8 cellular contexts compared by ENCODE assay signal in the genomic region with DNA sequence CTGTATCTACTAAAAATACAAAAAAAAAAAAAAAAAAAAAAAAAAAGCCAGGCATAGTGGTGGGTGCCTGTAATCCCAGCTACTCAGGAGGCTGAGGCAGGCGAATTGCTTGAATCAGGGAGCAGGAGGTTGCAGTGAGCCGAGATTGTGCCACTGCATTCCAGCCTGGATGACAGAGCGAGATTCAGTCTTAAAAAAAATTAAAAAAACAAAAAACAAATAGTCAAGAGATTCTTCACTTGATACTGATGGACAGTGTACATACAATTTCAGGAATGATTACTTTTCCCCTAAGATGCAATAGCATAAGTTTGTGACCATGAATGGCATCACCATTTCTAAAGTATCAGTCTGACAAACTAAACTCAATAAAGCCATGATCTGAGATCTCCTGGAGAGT.
DNase-seq lines count a peak whose midpoint lies in the region; ATAC-seq and TF ChIP-seq lines count a peak whose summit lies in the region.
"Not testable (repeated sequence)": the region's sequence is repeated elsewhere in the genome, so short reads cannot be mapped to it uniquely, and the experiment has no call there.

No MANE protein-coding gene starts in this region.

- DNase-seq in EL (peak; percentile 35), brain microvascular endothelial cell (peak; percentile 48)
- DNase-seq in IMR-90; SJSA1 (ENCODE audit: low read depth in 1 of 2, low spot score in 2 of 2); osteocyte (ENCODE audit: extremely low spot score, unreplicated experiment); spleen: not testable (repeated sequence)

- H4K8ac ChIP-seq in IMR-90 (ENCODE audit: low read depth in 2 of 2, low read length in 2 of 2), result peak overlapping the region in 1 of 2 experiments; percentile 6; a peak in 1 of 4 replicates

- H4K20me1 ChIP-seq in IMR-90 (ENCODE audit: insufficient read depth, low read length), result not testable (repeated sequence)

- not testable (repeated sequence) for H4K91ac ChIP-seq in IMR-90 (ENCODE audit: insufficient read depth, low read depth, low read length)

- H2AK5ac ChIP-seq in IMR-90 (ENCODE audit: low read depth, low read length), result not testable (repeated sequence)

- peak overlapping the region; percentile 57 for H2AFZ ChIP-seq in ACC112 (ENCODE audit: low read length, unreplicated experiment)
- H2AFZ ChIP-seq in IMR-90 (replicated peaks; ENCODE audit: low read length, poor library complexity), result not testable (repeated sequence)

- not testable (repeated sequence) for H2BK15ac ChIP-seq in IMR-90 (ENCODE audit: low read depth, low read length)

- H3K23ac ChIP-seq in IMR-90 (ENCODE audit: low read depth, low read length), result not testable (repeated sequence)

- WGBS in IMR-90 (ENCODE audit: extremely low coverage in 2 of 2, insufficient read length in 1 of 2), 2 experiments, result no CpG with 5 or more reads among the region's 3 CpGs
- 93 to 98% (median 96%) methylated on average over 3 of the region's 3 CpGs for WGBS in spleen, 5 donors

- not testable (repeated sequence) for H3K27me3 ChIP-seq in ACC112 (ENCODE audit: insufficient read depth, low read length); IMR-90 (ENCODE audit: control insufficient read depth, insufficient read depth, low read length); SJSA1 (replicated peaks); brain microvascular endothelial cell (replicated peaks); neutrophil; spleen (replicated peaks in 1 of 7)

- H3K4me2 ChIP-seq in IMR-90 (ENCODE audit: low read depth, low read length), result not testable (repeated sequence)

- H3K9me3 ChIP-seq in IMR-90 (ENCODE audit: control insufficient read depth, insufficient read depth, low read length); SJSA1 (replicated peaks); neutrophil; spleen: not testable (repeated sequence)

- H3K9ac ChIP-seq in IMR-90 (ENCODE audit: low read depth, low read length), result not testable (repeated sequence)

- H3K36me3 Mint-ChIP-seq in osteocyte (ENCODE audit: unreplicated experiment), result not testable (repeated sequence)

- peaks cover 18% of the 10 kb centered on the region for H3K4me1 Mint-ChIP-seq in osteocyte (ENCODE audit: unreplicated experiment)

- H3K27ac ChIP-seq in ACC112 (ENCODE audit: low read depth, low read length); IMR-90 (ENCODE audit: insufficient read depth, low read length): not testable (repeated sequence)
- H3K27ac ChIP-seq in SJSA1 (peak overlapping the region; percentile 62; the same call in 1 of the 2 replicates), brain microvascular endothelial cell (peak overlapping the region; percentile 76), neutrophil (peak overlapping the region; percentile 94), spleen (peak overlapping the region in 6 of 8 donors; percentile 77 to 93 (median 84))

- dilution Hi-C loops in IMR-90 (cut with HindIII; ENCODE audit: low sequenced_read_pairs, unreplicated experiment), result not testable (repeated sequence)

- not testable (repeated sequence) for H3K27me3 Mint-ChIP-seq in osteocyte (ENCODE audit: unreplicated experiment)

- H3K9me1 ChIP-seq in IMR-90 (ENCODE audit: insufficient read depth, low read length), result peaks cover 11% of the 10 kb centered on the region

- not testable (repeated sequence) for H3K18ac ChIP-seq in IMR-90 (ENCODE audit: low read depth, low read length)

- not testable (repeated sequence) for H3K9me3 Mint-ChIP-seq in osteocyte (ENCODE audit: unreplicated experiment)

- not testable (repeated sequence) for H3K4me3 Mint-ChIP-seq in osteocyte (ENCODE audit: unreplicated experiment)

- not testable (repeated sequence) for H3K56ac ChIP-seq in IMR-90 (ENCODE audit: extremely low read depth, insufficient read depth, low read length)

- H2BK120ac ChIP-seq in IMR-90 (ENCODE audit: low read depth, low read length), result peak overlapping the region; percentile 11; the same call in 1 of the 2 replicates

- not testable (repeated sequence) for H2AK9ac ChIP-seq in IMR-90 (replicated peaks; ENCODE audit: low read depth, low read length, poor library complexity)

- H3K79me1 ChIP-seq in IMR-90 (ENCODE audit: low read depth in 1 of 2, low read length in 2 of 2), result not testable (repeated sequence)

- not testable (repeated sequence) for TF ChIP-seq POLR2A in IMR-90 (IDR thresholded peaks at IDR 0.05; ENCODE audit: low read depth, low read length); spleen (IDR thresholded peaks at IDR 0.05)

- not testable (repeated sequence) for H3K79me2 ChIP-seq in ACC112 (ENCODE audit: control insufficient read depth, insufficient read depth, low read length, unreplicated experiment)

- H4K5ac ChIP-seq in IMR-90 (ENCODE audit: low read depth, low read length), result not testable (repeated sequence)

- H2BK20ac ChIP-seq in IMR-90 (ENCODE audit: low read depth, low read length), result not testable (repeated sequence)

- POLR2A ChIA-PET in IMR-90 (lab: Charles Lee; ENCODE audit: unreplicated experiment), result not testable (repeated sequence)

- in situ Hi-C loops in IMR-90 (cut with MboI; ENCODE audit: low sequenced_read_pairs); brain microvascular endothelial cell (cut with HindIII; ENCODE audit: low pct_ligation_motif_present, low sequenced_read_pairs): not testable (repeated sequence)

- intact Hi-C loops in IMR-90 (cut with micrococcal nuclease); spleen (cut with DNase I; ENCODE audit: low total_unique reads): not testable (repeated sequence)

- CTCF ChIA-PET in IMR-90 (lab: Yijun Ruan, JAX), result interaction anchor here (0.6 to 1.0 kb wide), 2 partner anchors 181 to 763 kb away, joined by 3 read pairs; no protein-coding TSS in a partner anchor

- not testable (repeated sequence) for ATAC-seq in IMR-90 (ENCODE audit: low read depth)

- H2BK5ac ChIP-seq in IMR-90 (ENCODE audit: low read depth, low read length, poor library complexity, severe bottlenecking), result not testable (repeated sequence)

- H3K14ac ChIP-seq in IMR-90 (replicated peaks; ENCODE audit: low read depth, low read length), result not testable (repeated sequence)

- TF ChIP-seq CTCF in IMR-90 (conservative IDR thresholded peaks at IDR 0.05; ENCODE audit: low read depth, low read length); brain microvascular endothelial cell (IDR thresholded peaks at IDR 0.05; ENCODE audit: low read depth, low read length, missing control alignments); neutrophil (IDR thresholded peaks at IDR 0.05); osteocyte (IDR thresholded peaks at IDR 0.05); spleen (IDR thresholded peaks at IDR 0.05 in 8 of 11, conservative IDR thresholded peaks at IDR 0.05 in 3 of 11): not testable (repeated sequence)

- not testable (repeated sequence) for BruUV-seq in IMR-90 (replicated peaks; lab: Mats Ljungman, UMichigan)

- not testable (repeated sequence) for TF ChIP-seq RAD21 in IMR-90 (IDR thresholded peaks at IDR 0.05; ENCODE audit: low read length)

- not testable (repeated sequence) for H3K36me3 ChIP-seq in ACC112 (ENCODE audit: insufficient read depth, low read length); IMR-90 (ENCODE audit: control insufficient read depth, insufficient read depth, low read length); SJSA1; brain microvascular endothelial cell (replicated peaks); neutrophil; spleen

- peak overlapping the region; percentile 77 for H3K27ac Mint-ChIP-seq in osteocyte (ENCODE audit: unreplicated experiment)

- H3K4ac ChIP-seq in IMR-90 (ENCODE audit: low read depth, low read length), result not testable (repeated sequence)

- not testable (repeated sequence) for H3K4me3 ChIP-seq in ACC112 (ENCODE audit: low read depth, low read length); IMR-90 (ENCODE audit: insufficient read depth, low read depth, low read length); SJSA1; brain microvascular endothelial cell (ENCODE audit: low read depth, low read length); neutrophil (ENCODE audit: low read depth in 1 of 2, low read length in 1 of 2); spleen

- peaks cover 38% of the 10 kb centered on the region for H3K4me1 ChIP-seq in ACC112 (ENCODE audit: control insufficient read depth, insufficient read depth, low read length, unreplicated experiment)
- not testable (repeated sequence) for H3K4me1 ChIP-seq in IMR-90 (ENCODE audit: control insufficient read depth, insufficient read depth, low read length)
- peaks cover 50% of the 10 kb centered on the region for H3K4me1 ChIP-seq in SJSA1 (replicated peaks)
- peaks cover 54 to 55% of the 10 kb centered on the region in 2 experiments for H3K4me1 ChIP-seq in neutrophil (ENCODE audit: control insufficient read depth in 1 of 2, insufficient read depth in 1 of 2, low read depth in 1 of 2, low read length in 1 of 2)
- H3K4me1 ChIP-seq in spleen, result peaks cover 0 to 38% (median 8%) of the 10 kb centered on the region in 6 donors
